In genomic region chr17:16255481-16255901, GRCh38 we compare ENCODE assay signal across 9 cellular contexts. TPM values are rescaled to one million over a fixed set of nuclear protein-coding genes. Genes with fewer than 3 reads are reported as not detected.
DNase-seq lines count a peak whose midpoint lies in the region; ATAC-seq and TF ChIP-seq lines count a peak whose summit lies in the region.
"Had no signal": no experiment of that assay in that cellular context is flagged by ENCODE, and none has a peak within 500 bp of the region (broad histone marks: within the 10 kb centered on the region; RNA-seq: fewer than 3 reads in every experiment).

No MANE protein-coding gene starts in this region.

- H3K27me3 ChIP-seq in ascending aorta (no peaks in the 10 kb centered on the region), prostate gland (replicated peaks; ENCODE audit: insufficient read depth) (no peaks in the 10 kb centered on the region)

- H3K36me3 ChIP-seq in ascending aorta (no peaks in the 10 kb centered on the region), prostate gland (no peaks in the 10 kb centered on the region)

- peaks cover 20% of the 10 kb centered on the region for H3K4me1 Mint-ChIP-seq in CD14-positive monocyte

- H3K27ac ChIP-seq in ascending aorta (peak overlapping the region; percentile 58 to 59), prostate gland (peak overlapping the region; percentile 37 to 57)

- no peak for ATAC-seq in HG03432 (IDR thresholded peaks at IDR 0.05; ENCODE audit: unreplicated experiment)

- H3K4me1 ChIP-seq in ascending aorta, result peaks cover 0 to 10% of the 10 kb centered on the region in 2 donors
- H3K4me1 ChIP-seq in prostate gland (replicated peaks), result peaks cover 4% of the 10 kb centered on the region

- DNase-seq in CD14-positive monocyte (ENCODE audit: low spot score) (no peak), ascending aorta (ENCODE audit: low spot score in 2 of 2) (peak in 1 of 2 donors; percentile 86), hippocampal formation (lab: John Stamatoyannopoulos, UW) (peak; percentile 51 to 76), prostate gland (ENCODE audit: low spot score) (peak; percentile 23), DMS114 treated with DMSO at 0.1 percent for 48 hours (lab: John Stamatoyannopoulos, UW; ENCODE audit: unreplicated experiment) (no peak), COR-L47 (lab: John Stamatoyannopoulos, UW) (no peak), cerebellar nuclear complex (lab: John Stamatoyannopoulos, UW) (no peak)
- DNase-seq: NCI-H1694 had no signal

- peak overlapping the region in 6 of 7 donors; percentile 3 to 86 (median 62) for H3K27ac Mint-ChIP-seq in CD14-positive monocyte

- H3K27me3 Mint-ChIP-seq in CD14-positive monocyte (ENCODE audit: low read depth in 3 of 3), result no peaks in the 10 kb centered on the region

- H3K9me3 ChIP-seq in ascending aorta (no peaks in the 10 kb centered on the region), prostate gland (no peaks in the 10 kb centered on the region)

- TF ChIP-seq CTCF in CD14-positive monocyte (IDR thresholded peaks at IDR 0.05) (no peak), ascending aorta (IDR thresholded peaks at IDR 0.05) (no peak), prostate gland (IDR thresholded peaks at IDR 0.05) (no peak)

- 14% methylated on average over 4 of the region's 4 CpGs for WGBS in prostate gland

- H3K4me3 ChIP-seq in ascending aorta (peak overlapping the region; percentile 30 to 35), prostate gland (no peak overlapping the region)

- H3K36me3 Mint-ChIP-seq in CD14-positive monocyte, result peaks cover 3 to 4% of the 10 kb centered on the region in 2 donors

- intact Hi-C loops in CD14-positive monocyte (cut with micrococcal nuclease), result no loop called here
- intact Hi-C loops in ascending aorta (cut with DNase I), result loop anchor here (2.0 to 5.0 kb wide), 2 partner anchors 31 to 97 kb away; partner anchors contain the start of gene CENPV
- intact Hi-C loops in prostate gland (cut with DNase I), result no loop called here

- no peak for TF ChIP-seq POLR2A in prostate gland (IDR thresholded peaks at IDR 0.05)

- H3K4me3 Mint-ChIP-seq in CD14-positive monocyte, result no peak overlapping the region

- H3K9me3 Mint-ChIP-seq in CD14-positive monocyte, result peaks cover 0 to 8% (median 5%) of the 10 kb centered on the region in 7 donors

RNA-seq across cellular contexts. Expression of gene PIGL, which starts 38.5 kb away (rescaled TPM):
- polyA plus RNA-seq in CD14-positive monocyte, result 1 to 10 TPM; 3.6 to 4.0 TPM
- total RNA-seq in ascending aorta, result 6.2 TPM
- total RNA-seq in prostate gland, result 10 to 100 TPM; 22.5 to 74.0 TPM

RNA-seq across cellular contexts. Expression of gene NCOR1, which starts 40.2 kb away (rescaled TPM):
- polyA plus RNA-seq in CD14-positive monocyte, result 10 to 100 TPM; 23.2 to 47.0 TPM
- total RNA-seq in ascending aorta (81.0 TPM), prostate gland (100 to 1,000 TPM; 123 to 209 TPM)

Comparison
In these comparisons a context has a peak if more than half of its experiments do, and no peak if none do; other contexts are left out.
1. DNase-seq: peak in hippocampal formation (2 of 2) and prostate gland (single experiment); none in CD14-positive monocyte (single experiment), DMS114 treated with DMSO at 0.1 percent for 48 hours (single experiment), COR-L47 (single experiment) and cerebellar nuclear complex (0 of 2).
2. H3K4me3 ChIP-seq: peak in ascending aorta (2 of 2); none in prostate gland (0 of 2).